38 cellular contexts compared by ENCODE assay signal in genomic region chr3:169594402-169594801, GRCh38.
"Had no signal": no experiment of that assay in that cellular context is flagged by ENCODE, and none has a peak within 500 bp of the region (broad histone marks: within the 10 kb centered on the region; RNA-seq: fewer than 3 reads in every experiment).

No MANE protein-coding gene starts in this region.

- H3K27me3 ChIP-seq: adrenal gland, body of pancreas, brain microvascular endothelial cell, breast epithelium had no signal

- H3K36me3 ChIP-seq: adrenal gland, brain microvascular endothelial cell, breast epithelium had no signal

- H3K9me3 Mint-ChIP-seq: activated CD4-positive, alpha-beta memory T cell treated with anti-CD3 and anti-CD28 coated beads for 36 hours; activated CD8-positive, alpha-beta T cell treated with anti-CD3 and anti-CD28 coated beads for 36 hours; activated naive CD4-positive, alpha-beta T cell treated with anti-CD3 and anti-CD28 coated beads for 36 hours; activated naive CD4-positive, alpha-beta T cell treated with anti-CD3 and anti-CD28 coated beads, Interleukin-2, amount 50 U/mL, for 72 hours; activated naive CD8-positive, alpha-beta T cell treated with anti-CD3 and anti-CD28 coated beads for 36 hours; activated T-cell treated with anti-CD3 and anti-CD28 coated beads, Interleukin-2, amount 50 U/mL, for 4 hours; activated T-cell treated with anti-CD3 and anti-CD28 coated beads, Interleukin-2, amount 50 U/mL, for 72 hours; activated T-helper 1 cell treated with anti-CD3 and anti-CD28 coated beads, Interleukin-12 subunit alpha, Interleukin-12 subunit beta, Interleukin-2, Interleukin-4 antibody, amounts not matched to agents 30 ng/mL and 10 ng/mL and 1 ng/mL, durations not matched to agents 14 hours and 24 hours and 36 hours; activated T-helper 17 cell treated with anti-CD3 and anti-CD28 coated beads, Interleukin-2, amount 50 U/mL, for 72 hours; central memory CD8-positive, alpha-beta T cell; T-helper 1 cell treated with Interleukin-12 subunit alpha and Interleukin-12 subunit beta and Interleukin-4 antibody, amounts not matched to agents 30 μg/mL and 1 μg/mL, for 36 hours; T-helper 2 cell treated with Interferon-gamma antibody and Interleukin-4, amounts not matched to agents 5 μg/mL and 100 μg/mL, for 36 hours had no signal

- H3K27ac ChIP-seq: adrenal gland, body of pancreas, brain microvascular endothelial cell, breast epithelium, VCaP had no signal

- H3K4me3 Mint-ChIP-seq: activated CD4-positive, alpha-beta memory T cell treated with anti-CD3 and anti-CD28 coated beads for 36 hours; activated CD4-positive, alpha-beta T cell treated with anti-CD3 and anti-CD28 coated beads for 36 hours; activated CD8-positive, alpha-beta T cell treated with anti-CD3 and anti-CD28 coated beads for 36 hours; activated naive CD4-positive, alpha-beta T cell treated with anti-CD3 and anti-CD28 coated beads for 36 hours; activated naive CD8-positive, alpha-beta T cell treated with anti-CD3 and anti-CD28 coated beads for 36 hours; activated T-cell treated with anti-CD3 and anti-CD28 coated beads, Interleukin-2, amount 50 U/mL, for 4 hours; activated T-cell treated with anti-CD3 and anti-CD28 coated beads, Interleukin-2, amount 50 U/mL, for 72 hours; activated T-helper 1 cell treated with anti-CD3 and anti-CD28 coated beads, Interleukin-12 subunit alpha, Interleukin-12 subunit beta, Interleukin-2, Interleukin-4 antibody, amounts not matched to agents 30 ng/mL and 10 ng/mL and 1 ng/mL, durations not matched to agents 14 hours and 24 hours and 36 hours; activated T-helper 17 cell treated with anti-CD3 and anti-CD28 coated beads, Interleukin-2, amount 50 U/mL, for 72 hours; central memory CD8-positive, alpha-beta T cell; T-helper 1 cell treated with Interleukin-12 subunit alpha and Interleukin-12 subunit beta and Interleukin-4 antibody, amounts not matched to agents 30 μg/mL and 1 μg/mL, for 36 hours; T-helper 2 cell treated with Interferon-gamma antibody and Interleukin-4, amounts not matched to agents 5 μg/mL and 100 μg/mL, for 36 hours had no signal

- H3K4me1 Mint-ChIP-seq: activated CD4-positive, alpha-beta T cell treated with anti-CD3 and anti-CD28 coated beads for 36 hours; activated naive CD8-positive, alpha-beta T cell treated with anti-CD3 and anti-CD28 coated beads for 36 hours; activated T-helper 17 cell treated with anti-CD3 and anti-CD28 coated beads, Interleukin-2, amount 50 U/mL, for 72 hours; central memory CD8-positive, alpha-beta T cell had no signal

- ATAC-seq: activated CD4-positive, alpha-beta T cell treated with anti-CD3 and anti-CD28 coated beads for 36 hours; activated CD4-positive, CD25-positive, alpha-beta regulatory T cell treated with anti-CD3 and anti-CD28 coated beads, Interleukin-2, amount 50 U/mL, for 24 hours; activated CD8-positive, alpha-beta T cell treated with anti-CD3 and anti-CD28 coated beads for 36 hours; activated naive CD4-positive, alpha-beta T cell treated with anti-CD3 and anti-CD28 coated beads, Interleukin-2, amount 50 U/mL, for 72 hours; activated T-cell treated with anti-CD3 and anti-CD28 coated beads, Interleukin-2, amount 50 U/mL, for 4 hours; activated T-cell treated with anti-CD3 and anti-CD28 coated beads, Interleukin-2, amount 50 U/mL, for 72 hours; activated T-helper 17 cell treated with anti-CD3 and anti-CD28 coated beads, Interleukin-2, amount 50 U/mL, for 72 hours; body of pancreas had no signal

- H3K9me3 ChIP-seq: adrenal gland, body of pancreas, breast epithelium had no signal

- H3K4me1 ChIP-seq: adrenal gland, breast epithelium had no signal

- DNase-seq: activated CD4-positive, alpha-beta memory T cell treated with anti-CD3 and anti-CD28 coated beads for 36 hours; activated CD4-positive, alpha-beta T cell treated with anti-CD3 and anti-CD28 coated beads for 1 hour; activated CD4-positive, alpha-beta T cell treated with anti-CD3 and anti-CD28 coated beads for 36 hours; activated CD4-positive, alpha-beta T cell treated with anti-CD3 and anti-CD28 coated beads for 48 hours; activated CD4-positive, alpha-beta T cell treated with anti-CD3 and anti-CD28 coated beads, Interleukin-2, amount 50 U/mL, for 1 hour; activated CD4-positive, alpha-beta T cell treated with anti-CD3 and anti-CD28 coated beads, Interleukin-2, amount 50 U/mL, for 4 hours; activated CD4-positive, CD25-positive, alpha-beta regulatory T cell; activated CD8-positive, alpha-beta memory T cell treated with anti-CD3 and anti-CD28 coated beads, Interleukin-2, amount 50 U/mL, for 4 hours; activated CD8-positive, alpha-beta T cell treated with anti-CD3 and anti-CD28 coated beads for 36 hours; activated effector memory CD4-positive, alpha-beta T cell treated with anti-CD3 and anti-CD28 coated beads, Interleukin-2, amount 50 U/mL, for 16 hours; activated gamma-delta T cell treated with Interleukin-2 at 50 U/mL for 16 hours; activated naive CD4-positive, alpha-beta T cell; activated naive CD4-positive, alpha-beta T cell treated with anti-CD3 and anti-CD28 coated beads for 36 hours; activated naive CD4-positive, alpha-beta T cell treated with anti-CD3 and anti-CD28 coated beads, Interleukin-2, amount 50 U/mL, for 16 hours; activated naive CD8-positive, alpha-beta T cell treated with anti-CD3 and anti-CD28 coated beads for 36 hours; activated T-cell treated with anti-CD3 and anti-CD28 coated beads for 4 hours; activated T-cell treated with anti-CD3 and anti-CD28 coated beads, Interleukin-2, amount 50 U/mL, for 1 hour; activated T-cell treated with anti-CD3 and anti-CD28 coated beads, Interleukin-2, amount 50 U/mL, for 4 hours; activated T-cell treated with anti-CD3 and anti-CD28 coated beads, Interleukin-2, amount 50 U/mL, for 72 hours; adrenal gland; amniotic stem cell; aorta; body of pancreas; brain microvascular endothelial cell; caudate nucleus; cerebellar nuclear complex; T-helper 1 cell; T-helper 2 cell; T-helper 9 cell had no signal

- H3K27ac Mint-ChIP-seq: activated CD4-positive, alpha-beta memory T cell treated with anti-CD3 and anti-CD28 coated beads for 36 hours; activated CD4-positive, alpha-beta T cell treated with anti-CD3 and anti-CD28 coated beads for 36 hours; activated CD8-positive, alpha-beta T cell treated with anti-CD3 and anti-CD28 coated beads for 36 hours; activated naive CD4-positive, alpha-beta T cell treated with anti-CD3 and anti-CD28 coated beads for 36 hours; activated naive CD4-positive, alpha-beta T cell treated with anti-CD3 and anti-CD28 coated beads, Interleukin-2, amount 50 U/mL, for 72 hours; activated naive CD8-positive, alpha-beta T cell treated with anti-CD3 and anti-CD28 coated beads for 36 hours; activated T-cell treated with anti-CD3 and anti-CD28 coated beads, Interleukin-2, amount 50 U/mL, for 72 hours; activated T-helper 1 cell treated with anti-CD3 and anti-CD28 coated beads, Interleukin-12 subunit alpha, Interleukin-12 subunit beta, Interleukin-2, Interleukin-4 antibody, amounts not matched to agents 30 ng/mL and 10 ng/mL and 1 ng/mL, durations not matched to agents 14 hours and 24 hours and 36 hours; activated T-helper 17 cell treated with anti-CD3 and anti-CD28 coated beads, Interleukin-2, amount 50 U/mL, for 72 hours; T-helper 1 cell treated with Interleukin-12 subunit alpha and Interleukin-12 subunit beta and Interleukin-4 antibody, amounts not matched to agents 30 μg/mL and 1 μg/mL, for 36 hours; T-helper 2 cell treated with Interferon-gamma antibody and Interleukin-4, amounts not matched to agents 5 μg/mL and 100 μg/mL, for 36 hours had no signal

- H3K4me3 ChIP-seq: adrenal gland, body of pancreas, breast epithelium had no signal

- H3K36me3 Mint-ChIP-seq: activated CD4-positive, alpha-beta memory T cell treated with anti-CD3 and anti-CD28 coated beads for 36 hours; activated naive CD4-positive, alpha-beta T cell treated with anti-CD3 and anti-CD28 coated beads, Interleukin-2, amount 50 U/mL, for 72 hours; activated naive CD8-positive, alpha-beta T cell treated with anti-CD3 and anti-CD28 coated beads for 36 hours had no signal

- H3K27me3 Mint-ChIP-seq: activated naive CD8-positive, alpha-beta T cell treated with anti-CD3 and anti-CD28 coated beads for 36 hours had no signal
